ENCODE assay signal across 2 cellular contexts in genomic region chr9:35797311-35798109, GRCh38.
TF ChIP-seq lines count a peak whose summit lies in the region.

No MANE protein-coding gene starts in this region.

TF ChIP-seq in HEK293, 187 proteins besides CTCF, POLR2A, EP300 and RAD21:
- TF ChIP-seq, protein P1, sequence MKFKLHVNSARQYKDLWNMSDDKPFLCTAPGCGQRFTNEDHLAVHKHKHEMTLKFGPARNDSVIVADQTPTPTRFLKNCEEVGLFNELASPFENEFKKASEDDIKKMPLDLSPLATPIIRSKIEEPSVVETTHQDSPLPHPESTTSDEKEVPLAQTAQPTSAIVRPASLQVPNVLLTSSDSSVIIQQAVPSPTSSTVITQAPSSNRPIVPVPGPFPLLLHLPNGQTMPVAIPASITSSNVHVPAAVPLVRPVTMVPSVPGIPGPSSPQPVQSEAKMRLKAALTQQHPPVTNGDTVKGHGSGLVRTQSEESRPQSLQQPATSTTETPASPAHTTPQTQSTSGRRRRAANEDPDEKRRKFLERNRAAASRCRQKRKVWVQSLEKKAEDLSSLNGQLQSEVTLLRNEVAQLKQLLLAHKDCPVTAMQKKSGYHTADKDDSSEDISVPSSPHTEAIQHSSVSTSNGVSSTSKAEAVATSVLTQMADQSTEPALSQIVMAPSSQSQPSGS (tag by site-specific recombination; IDR thresholded peaks at IDR 0.05; ENCODE audit: low read depth) = peak; percentile 73; the same call in 1 of the 2 replicates
- TF ChIP-seq ZFP41 (tag by site-specific recombination; IDR thresholded peaks at IDR 0.05; ENCODE audit: borderline replicate concordance) (no peak), ZNF561 (tag by site-specific recombination; IDR thresholded peaks at IDR 0.05; ENCODE audit: borderline replicate concordance) (no peak), ZNF362 (tag by site-specific recombination; IDR thresholded peaks at IDR 0.05) (no peak), ZNF416 (tag by site-specific recombination; IDR thresholded peaks at IDR 0.05) (no peak), PRDM10 (tag by site-specific recombination; IDR thresholded peaks at IDR 0.05) (no peak)

TF ChIP-seq in HepG2, 621 proteins besides CTCF, POLR2A, EP300 and RAD21:
- TF ChIP-seq ATF7 (IDR thresholded peaks at IDR 0.05) (peak; percentile 93), ATF7 (CRISPR knock-in tag; IDR thresholded peaks at IDR 0.05) (no peak), CREB1 (IDR thresholded peaks at IDR 0.05) (peak; percentile 66), CREB1 (CRISPR knock-in tag; IDR thresholded peaks at IDR 0.05) (no peak), GABPA (IDR thresholded peaks at IDR 0.05; ENCODE audit: low read depth, low read length) (no peak), GABPA (CRISPR knock-in tag; IDR thresholded peaks at IDR 0.05; ENCODE audit: low read depth) (no peak)
